In genomic region chr19:38693380-38694223, GRCh38 we compare ENCODE assay signal across 8 cellular contexts. TPM values are rescaled to one million over a fixed set of nuclear protein-coding genes. Genes with fewer than 3 reads are reported as not detected.
DNase-seq lines count a peak whose midpoint lies in the region; ATAC-seq and TF ChIP-seq lines count a peak whose summit lies in the region.

No MANE protein-coding gene starts in this region.

- H3K9me3 Mint-ChIP-seq in activated CD4-positive, alpha-beta memory T cell treated with anti-CD3 and anti-CD28 coated beads, Interleukin-2, amount 10 ng/mL, durations not matched to agents 7 days and 5 days, result no peaks in the 10 kb centered on the region

- peaks cover 97% of the 10 kb centered on the region for H3K4me1 Mint-ChIP-seq in activated CD4-positive, alpha-beta memory T cell treated with anti-CD3 and anti-CD28 coated beads, Interleukin-2, amount 10 ng/mL, durations not matched to agents 7 days and 5 days

- H3K4me3 Mint-ChIP-seq in activated CD4-positive, alpha-beta memory T cell treated with anti-CD3 and anti-CD28 coated beads, Interleukin-2, amount 10 ng/mL, durations not matched to agents 7 days and 5 days, result peak overlapping the region; percentile 23

- POLR2A ChIA-PET in activated CD4-positive, alpha-beta memory T cell treated with anti-CD3 and anti-CD28 coated beads, Interleukin-2, amount 10 ng/mL, durations not matched to agents 7 days and 5 days (lab: Charles Lee), result interaction anchor here (0.6 to 4.6 kb wide), 12 partner anchors 9 to 158 kb away, joined by 3 to 18 read pairs (median 4); partner anchors contain the start of gene ACTN4

- H3K27me3 Mint-ChIP-seq in activated CD4-positive, alpha-beta memory T cell treated with anti-CD3 and anti-CD28 coated beads, Interleukin-2, amount 10 ng/mL, durations not matched to agents 7 days and 5 days, result no peaks in the 10 kb centered on the region

- H3K27me3 ChIP-seq in HUES6 (ENCODE audit: control insufficient read depth, insufficient read depth, low read length), result no peaks in the 10 kb centered on the region

- no peak for TF ChIP-seq CTCF in fibroblast of the aortic adventitia (IDR thresholded peaks at IDR 0.05; ENCODE audit: insufficient read depth, low read length)
- TF ChIP-seq CTCF in omental fat pad (IDR thresholded peaks at IDR 0.05), result no peak

- H3K9me3 ChIP-seq in HUES6 (ENCODE audit: control insufficient read depth, insufficient read depth, low read depth, low read length), result no peaks in the 10 kb centered on the region

- H3K27ac Mint-ChIP-seq in activated CD4-positive, alpha-beta memory T cell treated with anti-CD3 and anti-CD28 coated beads, Interleukin-2, amount 10 ng/mL, durations not matched to agents 7 days and 5 days, result peak overlapping the region; percentile 91

- CTCF ChIA-PET in activated CD4-positive, alpha-beta memory T cell treated with anti-CD3 and anti-CD28 coated beads, Interleukin-2, amount 10 ng/mL, durations not matched to agents 7 days and 5 days (lab: Charles Lee), result interaction anchor here (1.1 to 2.0 kb wide), 5 partner anchors 9 to 59 kb away, joined by 4 to 11 read pairs (median 4); no protein-coding TSS in a partner anchor

- peaks cover 83% of the 10 kb centered on the region for H3K4me1 ChIP-seq in HUES6 (ENCODE audit: control insufficient read depth, insufficient read depth, low read length)

- peak overlapping the region; percentile 74 for H3K27ac ChIP-seq in HUES6 (ENCODE audit: low read depth, low read length)

- peak overlapping the region; percentile 67 for H3K9ac ChIP-seq in HUES6 (ENCODE audit: low read length)

- ATAC-seq in omental fat pad (ENCODE audit: low FRiP score) (peak; percentile 21), HG02938 (IDR thresholded peaks at IDR 0.05; ENCODE audit: unreplicated experiment) (no peak), GM21515 (IDR thresholded peaks at IDR 0.05; ENCODE audit: unreplicated experiment) (no peak)

- H3K4me3 ChIP-seq in HUES6 (ENCODE audit: low read depth, low read length) (peak overlapping the region; percentile 5; the same call in 1 of the 2 replicates), fibroblast of the aortic adventitia (ENCODE audit: low read depth, low read length) (no peak overlapping the region)

- DNase-seq in EL (peak; percentile 96), fibroblast of the aortic adventitia (ENCODE audit: low read depth) (peak; percentile 69), omental fat pad (ENCODE audit: low spot score) (no peak), DMS53 (lab: John Stamatoyannopoulos, UW) (no peak)
- peak; percentile 74 for DNase-seq in activated CD4-positive, alpha-beta memory T cell treated with anti-CD3 and anti-CD28 coated beads, Interleukin-2, amount 10 ng/mL, durations not matched to agents 7 days and 5 days

- H3K36me3 ChIP-seq in HUES6 (ENCODE audit: control insufficient read depth, insufficient read depth, low read length), result peaks cover 49% of the 10 kb centered on the region

- H3K36me3 Mint-ChIP-seq in activated CD4-positive, alpha-beta memory T cell treated with anti-CD3 and anti-CD28 coated beads, Interleukin-2, amount 10 ng/mL, durations not matched to agents 7 days and 5 days (ENCODE audit: low read depth), result peaks cover 58% of the 10 kb centered on the region

RNA-seq across cellular contexts. Expression of gene ACTN4, which starts 46.2 kb away (rescaled TPM):
- 100 to 1,000 TPM; 532 to 534 TPM for total RNA-seq in activated CD4-positive, alpha-beta memory T cell treated with anti-CD3 and anti-CD28 coated beads, Interleukin-2, amount 10 ng/mL, durations not matched to agents 7 days and 5 days
- total RNA-seq in fibroblast of the aortic adventitia (ENCODE audit: low replicate concordance) (20.1 and 280 TPM in 2 replicates), omental fat pad (100 to 1,000 TPM; 290 to 517 (median 367) TPM)

RNA-seq across cellular contexts. Expression of gene CAPN12, which starts 50.7 kb away (rescaled TPM):
- total RNA-seq in activated CD4-positive, alpha-beta memory T cell treated with anti-CD3 and anti-CD28 coated beads, Interleukin-2, amount 10 ng/mL, durations not matched to agents 7 days and 5 days, result 10 to 100 TPM; 22.9 to 24.9 TPM
- total RNA-seq in fibroblast of the aortic adventitia (ENCODE audit: low replicate concordance) (0.18 TPM in 1 of 2 replicates, not detected in the other), omental fat pad (1 to 10 TPM; 1.0 to 2.5 (median 1.4) TPM)

Comparison
In these comparisons a context has a peak if more than half of its experiments do, and no peak if none do; other contexts are left out.
1. DNase-seq: peak in EL (single experiment), activated CD4-positive, alpha-beta memory T cell treated with anti-CD3 and anti-CD28 coated beads, Interleukin-2, amount 10 ng/mL, durations not matched to agents 7 days and 5 days (single experiment) and fibroblast of the aortic adventitia (single experiment); none in omental fat pad (single experiment) and DMS53 (single experiment).
2. RNA of gene CAPN12, which starts 50.7 kb away (total RNA-seq): 22.9 to 24.9 TPM in activated CD4-positive, alpha-beta memory T cell treated with anti-CD3 and anti-CD28 coated beads, Interleukin-2, amount 10 ng/mL, durations not matched to agents 7 days and 5 days; 1.0 to 2.5 TPM in omental fat pad and 0.18 TPM in fibroblast of the aortic adventitia; every median in the first group is over 4 times any median in the second.